8 cellular contexts compared by ENCODE assay signal in genomic region chr1:21622466-21623315, GRCh38.
A peak's percentile ranks its signal among the peaks of the same experiment; 100 is the strongest.
DNase-seq lines count a peak whose midpoint lies in the region; ATAC-seq and TF ChIP-seq lines count a peak whose summit lies in the region.

No MANE protein-coding gene starts in this region.

- no peak overlapping the region for H3K9ac ChIP-seq in KMS-11

- CTCF ChIA-PET in AG04449 (lab: Yijun Ruan, JAX), result interaction anchor here (1.6 kb wide), 1 partner anchor 27 kb away, joined by 5 read pairs; no protein-coding TSS in a partner anchor

- no peaks in the 10 kb centered on the region for H3K4me1 ChIP-seq in KMS-11 (ENCODE audit: low read depth, poor library complexity, severe bottlenecking)

- H3K4me3 ChIP-seq in AG04449 (ENCODE audit: low read depth, low read length), result peak overlapping the region; percentile 29; the same call in 1 of the 2 replicates
- H3K4me3 ChIP-seq in KMS-11 (IDR thresholded peaks at IDR 0.05; ENCODE audit: insufficient read depth, low read depth, low read length), result no peak overlapping the region

- peak overlapping the region; percentile 18; the same call in 1 of the 2 replicates for H2AFZ ChIP-seq in KMS-11 (ENCODE audit: low read depth)

- no peak overlapping the region for H3K27ac ChIP-seq in KMS-11

- no peak for ATAC-seq in HG02571 (IDR thresholded peaks at IDR 0.05; ENCODE audit: unreplicated experiment)

- H4K20me1 ChIP-seq in KMS-11 (ENCODE audit: insufficient read depth), result no peaks in the 10 kb centered on the region

- POLR2A ChIA-PET in AG04449 (lab: Yijun Ruan, JAX), result no interaction called here

- H3K79me2 ChIP-seq in KMS-11 (ENCODE audit: insufficient read depth, low read depth), result no peaks in the 10 kb centered on the region

- H3K4me2 ChIP-seq in KMS-11, result no peak overlapping the region

- peaks cover 50% of the 10 kb centered on the region; the same call in 1 of the 2 replicates for H3K27me3 ChIP-seq in KMS-11 (ENCODE audit: insufficient read depth, low read depth)

- no peak for TF ChIP-seq CTCF in AG04449 (IDR thresholded peaks at IDR 0.05; ENCODE audit: insufficient read depth, low read length, missing control alignments)
- TF ChIP-seq CTCF in KMS-11 (conservative IDR thresholded peaks at IDR 0.05; ENCODE audit: low read depth, low read length), result no peak

- no peaks in the 10 kb centered on the region for H3K36me3 ChIP-seq in KMS-11 (ENCODE audit: insufficient read depth)

- DNase-seq in AG04449 (ENCODE audit: low read depth, low spot score), result no peak
- peak; percentile 37 for DNase-seq in activated T-helper 1 cell treated with Interleukin-2 at 50 U/mL for 16 hours (ENCODE audit: low read depth)
- peak; percentile 61 for DNase-seq in hepatic stellate cell (ENCODE audit: low spot score)
- DNase-seq in stimulated activated CD4-positive, alpha-beta T cell treated with anti-CD3 and anti-CD28 coated beads, Interleukin-1b, Interleukin-23, amount 100 ng/mL, for 4 hours (ENCODE audit: low read depth in 2 of 2), result peak; percentile 37 to 60
- DNase-seq in NCI-H774 (lab: John Stamatoyannopoulos, UW), result no peak
- DNase-seq in NCI-H1417 (lab: John Stamatoyannopoulos, UW), result no peak

Comparison
In these comparisons a context has a peak if more than half of its experiments do, and no peak if none do; other contexts are left out.
1. DNase-seq: peak in activated T-helper 1 cell treated with Interleukin-2 at 50 U/mL for 16 hours (single experiment), hepatic stellate cell (single experiment) and stimulated activated CD4-positive, alpha-beta T cell treated with anti-CD3 and anti-CD28 coated beads, Interleukin-1b, Interleukin-23, amount 100 ng/mL, for 4 hours (2 of 2); none in AG04449 (single experiment), NCI-H774 (single experiment) and NCI-H1417 (0 of 3).